In genomic region chr5:168765220-168766037, GRCh38 we compare ENCODE assay signal across 11 cellular contexts.
DNase-seq lines count a peak whose midpoint lies in the region; ATAC-seq and TF ChIP-seq lines count a peak whose summit lies in the region.
"Had no signal": no experiment of that assay in that cellular context is flagged by ENCODE, and none has a peak within 500 bp of the region (broad histone marks: within the 10 kb centered on the region; RNA-seq: fewer than 3 reads in every experiment).

No MANE protein-coding gene starts in this region.

- no peaks in the 10 kb centered on the region for H3K4me1 ChIP-seq in foreskin keratinocyte
- peaks cover 0 to 10% (median 0%) of the 10 kb centered on the region in 3 donors for H3K4me1 ChIP-seq in skeletal muscle tissue (ENCODE audit: control insufficient read depth in 3 of 3, insufficient read depth in 3 of 3, low read length in 3 of 3)
- H3K4me1 ChIP-seq in esophagus muscularis mucosa = no peaks in the 10 kb centered on the region
- H3K4me1 ChIP-seq: stomach had no signal

- intact Hi-C loops in esophagus muscularis mucosa (cut with DNase I) = no loop called here

- WGBS in esophagus muscularis mucosa = 78% methylated on average over 14 of the region's 18 CpGs

- TF ChIP-seq CTCF in foreskin keratinocyte (conservative IDR thresholded peaks at IDR 0.05) = no peak
- TF ChIP-seq CTCF in esophagus muscularis mucosa (IDR thresholded peaks at IDR 0.05) = no peak

- TF ChIP-seq POLR2A in esophagus muscularis mucosa (IDR thresholded peaks at IDR 0.05; ENCODE audit: low read depth) = no peak

- H3K4me3 ChIP-seq in skeletal muscle tissue (ENCODE audit: low read length in 3 of 3) (no peak overlapping the region), esophagus muscularis mucosa (no peak overlapping the region)
- H3K4me3 ChIP-seq: stomach had no signal

- TF ChIP-seq EP300 in esophagus muscularis mucosa (IDR thresholded peaks at IDR 0.05) = no peak

- DNase-seq in GM04503 (ENCODE audit: low read depth) (peak; percentile 39), NCI-H524 treated with DMSO at 0.1 percent for 48 hours (lab: John Stamatoyannopoulos, UW) (peak; percentile 17), foreskin keratinocyte (no peak), NCI-H510A treated with DMSO at 0.1 percent for 48 hours (lab: John Stamatoyannopoulos, UW) (no peak), esophagus muscularis mucosa (ENCODE audit: extremely low spot score) (no peak), cortex of kidney (lab: John Stamatoyannopoulos, UW) (no peak)
- DNase-seq: CD8-positive, alpha-beta T cell; NCI-H1092 treated with DMSO at 0.1 percent for 48 hours; stomach had no signal

- H3K9me3 ChIP-seq in skeletal muscle tissue (ENCODE audit: control insufficient read depth in 3 of 3, low read length in 3 of 3) = peaks cover 0 to 5% (median 0%) of the 10 kb centered on the region in 3 donors
- no peaks in the 10 kb centered on the region for H3K9me3 ChIP-seq in esophagus muscularis mucosa

- H3K36me3 ChIP-seq in skeletal muscle tissue (ENCODE audit: control insufficient read depth in 3 of 3, insufficient read depth in 3 of 3, low read length in 3 of 3) (no peaks in the 10 kb centered on the region), esophagus muscularis mucosa (peaks cover 0 to 43% (median 18%) of the 10 kb centered on the region in 4 donors)

- no peak overlapping the region for H3K27ac ChIP-seq in foreskin keratinocyte
- peak overlapping the region; percentile 46 for H3K27ac ChIP-seq in skeletal muscle tissue (ENCODE audit: low read depth, low read length)
- H3K27ac ChIP-seq in esophagus muscularis mucosa (replicated peaks in 1 of 4) = no peak overlapping the region
- H3K27ac ChIP-seq: stomach had no signal

- no peak overlapping the region for H3K9ac ChIP-seq in skeletal muscle tissue (ENCODE audit: low read depth in 1 of 3, low read length in 3 of 3)

- ATAC-seq in foreskin keratinocyte (peak; percentile 17), HG03025 (IDR thresholded peaks at IDR 0.05; ENCODE audit: low FRiP score, unreplicated experiment) (no peak)
- ATAC-seq: CD8-positive, alpha-beta T cell had no signal

- H3K27me3 ChIP-seq in foreskin keratinocyte (no peaks in the 10 kb centered on the region), skeletal muscle tissue (ENCODE audit: control insufficient read depth in 3 of 3, insufficient read depth in 3 of 3, low read length in 3 of 3) (peaks cover 0 to 3% (median 0%) of the 10 kb centered on the region in 3 donors), esophagus muscularis mucosa (no peaks in the 10 kb centered on the region)
- H3K27me3 ChIP-seq: stomach had no signal

Comparison
In these comparisons a context has a peak if more than half of its experiments do, and no peak if none do; other contexts are left out.
1. DNase-seq: peak in GM04503 (single experiment) and NCI-H524 treated with DMSO at 0.1 percent for 48 hours (single experiment); none in foreskin keratinocyte (0 of 2), NCI-H510A treated with DMSO at 0.1 percent for 48 hours (single experiment), esophagus muscularis mucosa (single experiment) and cortex of kidney (single experiment).